ENCODE assay signal across 21 cellular contexts in genomic region chr2:229044581-229044980, GRCh38.
A peak's percentile ranks its signal among the peaks of the same experiment; 100 is the strongest.
DNase-seq lines count a peak whose midpoint lies in the region; ATAC-seq and TF ChIP-seq lines count a peak whose summit lies in the region.
"Had no signal": no experiment of that assay in that cellular context is flagged by ENCODE, and none has a peak within 500 bp of the region (broad histone marks: within the 10 kb centered on the region; RNA-seq: fewer than 3 reads in every experiment).

No MANE protein-coding gene starts in this region.

- peak overlapping the region; percentile 3 for H3K27ac Mint-ChIP-seq in MCF 10A (ENCODE audit: low read depth, unreplicated experiment)
- H3K27ac Mint-ChIP-seq: GM23338 had no signal

- H3K27ac ChIP-seq in breast epithelium = no peak overlapping the region
- no peak overlapping the region for H3K27ac ChIP-seq in lower lobe of right lung
- H3K27ac ChIP-seq: 22Rv1, C4-2B, HL-60, SK-N-MC had no signal

- H3K36me3 Mint-ChIP-seq in MCF 10A (ENCODE audit: insufficient read depth, unreplicated experiment) = peaks cover 12% of the 10 kb centered on the region

- H3K36me3 ChIP-seq in breast epithelium = no peaks in the 10 kb centered on the region
- H3K36me3 ChIP-seq in lower lobe of right lung = no peaks in the 10 kb centered on the region
- H3K36me3 ChIP-seq: MG63 had no signal

- POLR2A ChIA-PET in MCF 10A (lab: Yijun Ruan, JAX) = no interaction called here

- DNase-seq in MCF 10A (ENCODE audit: unreplicated experiment) = no peak
- DNase-seq in breast epithelium (ENCODE audit: low spot score in 2 of 2) = no peak
- peak; percentile 57 for DNase-seq in amniotic epithelial cell (ENCODE audit: low read depth)
- peak; percentile 38 for DNase-seq in fibroblast of villous mesenchyme (ENCODE audit: low read depth)
- no peak for DNase-seq in lower lobe of right lung
- no peak for DNase-seq in stimulated activated CD4-positive, alpha-beta T cell treated with anti-CD3 and anti-CD28 coated beads, Interleukin-2, amount 100 ng/mL, for 48 hours
- DNase-seq: COR-L47, GF-D8, KBM-7, MG63, NCI-H1105, NCI-H1694 treated with DMSO at 0.1 percent for 48 hours, NCI-H69 had no signal

- no TSS peak for BruUV-seq in MCF 10A (replicated peaks; lab: Mats Ljungman, UMichigan)

- TF ChIP-seq CTCF in MCF 10A (IDR thresholded peaks at IDR 0.05; ENCODE audit: unreplicated experiment) (no peak), breast epithelium (IDR thresholded peaks at IDR 0.05) (no peak), fibroblast of villous mesenchyme (IDR thresholded peaks at IDR 0.05; ENCODE audit: insufficient read depth, low read depth, low read length) (no peak), lower lobe of right lung (IDR thresholded peaks at IDR 0.05) (no peak)

- CTCF ChIA-PET in MCF 10A (lab: Yijun Ruan, JAX) = interaction anchor here (0.8 kb wide), 1 partner anchor 115 kb away, joined by 4 read pairs; no protein-coding TSS in a partner anchor

- no peaks in the 10 kb centered on the region for H3K4me1 ChIP-seq in breast epithelium
- no peaks in the 10 kb centered on the region for H3K4me1 ChIP-seq in lower lobe of right lung

- H3K27me3 ChIP-seq in breast epithelium (no peaks in the 10 kb centered on the region), lower lobe of right lung (ENCODE audit: low read depth) (no peaks in the 10 kb centered on the region)
- H3K27me3 ChIP-seq: MG63 had no signal

- no peaks in the 10 kb centered on the region for H3K9me3 Mint-ChIP-seq in MCF 10A (ENCODE audit: unreplicated experiment)
- H3K9me3 Mint-ChIP-seq: GM23338 had no signal

- ATAC-seq in HG02623 (IDR thresholded peaks at IDR 0.05; ENCODE audit: unreplicated experiment) = no peak
- ATAC-seq in lower lobe of right lung = no peak
- ATAC-seq in HG03097 (IDR thresholded peaks at IDR 0.05; ENCODE audit: low FRiP score, unreplicated experiment) = no peak
- ATAC-seq: GM23338, Right ventricle myocardium inferior had no signal

- H3K4me3 ChIP-seq in breast epithelium (no peak overlapping the region), fibroblast of villous mesenchyme (ENCODE audit: low read depth, low read length) (no peak overlapping the region), lower lobe of right lung (no peak overlapping the region)
- H3K4me3 ChIP-seq: GM23338, MG63, SK-N-MC had no signal

- intact Hi-C loops in MCF 10A (cut with micrococcal nuclease) (no loop called here), breast epithelium (cut with DNase I; ENCODE audit: low total_unique reads) (no loop called here), lower lobe of right lung (cut with DNase I) (no loop called here)

- peaks cover 13% of the 10 kb centered on the region for H3K4me1 Mint-ChIP-seq in MCF 10A (ENCODE audit: insufficient read depth, unreplicated experiment)

- no peak overlapping the region for H3K4me3 Mint-ChIP-seq in MCF 10A (ENCODE audit: unreplicated experiment)
- H3K4me3 Mint-ChIP-seq: GM23338 had no signal

- H3K27me3 Mint-ChIP-seq in MCF 10A (ENCODE audit: insufficient read depth, unreplicated experiment) = no peaks in the 10 kb centered on the region

- no peaks in the 10 kb centered on the region for H3K9me3 ChIP-seq in breast epithelium
- no peaks in the 10 kb centered on the region for H3K9me3 ChIP-seq in lower lobe of right lung
- H3K9me3 ChIP-seq: MG63 had no signal

- no peak for TF ChIP-seq POLR2A in breast epithelium (IDR thresholded peaks at IDR 0.05)

Comparison
In these comparisons a context has a peak if more than half of its experiments do, and no peak if none do; other contexts are left out.
1. DNase-seq: peak in amniotic epithelial cell (single experiment) and fibroblast of villous mesenchyme (single experiment); none in MCF 10A (single experiment), breast epithelium (0 of 2), lower lobe of right lung (single experiment) and stimulated activated CD4-positive, alpha-beta T cell treated with anti-CD3 and anti-CD28 coated beads, Interleukin-2, amount 100 ng/mL, for 48 hours (0 of 2).